35 cellular contexts compared by ENCODE assay signal in genomic region chr11:110736158-110736553, GRCh38. TPM values are rescaled to one million over a fixed set of nuclear protein-coding genes. Genes with fewer than 3 reads are reported as not detected.
"Had no signal": no experiment of that assay in that cellular context is flagged by ENCODE, and none has a peak within 500 bp of the region (broad histone marks: within the 10 kb centered on the region; RNA-seq: fewer than 3 reads in every experiment).

No MANE protein-coding gene starts in this region.

- H3K4me3 ChIP-seq: MG63 had no signal

- DNase-seq: Karpas-422, Kasumi-1, MG63, MM.1S, MV-4-11, NCI-H1048, NCI-H1092, NCI-H1092 treated with DMSO at 0.1 percent for 48 hours, NCI-H1105, NCI-H1105 treated with DMSO at 0.1 percent for 48 hours, NCI-H1417 treated with DMSO at 0.1 percent for 48 hours, NCI-H1436, NCI-H1436 treated with DMSO at 0.1 percent for 48 hours, NCI-H146, NCI-H1694, NCI-H1694 treated with DMSO at 0.1 percent for 48 hours, NCI-H187, NCI-H187 treated with DMSO at 0.1 percent for 48 hours, NCI-H1930, NCI-H2029, NCI-H2029 treated with DMSO at 0.1 percent for 48 hours, NCI-H2081, NCI-H2081 treated with DMSO at 0.1 percent for 48 hours, NCI-H2107, NCI-H2171, NCI-H2171 treated with DMSO at 0.1 percent for 48 hours, NCI-H2227 treated with DMSO at 0.1 percent for 48 hours, NCI-H226, NCI-H345, NCI-H446, NCI-H446 treated with DMSO at 0.1 percent for 48 hours, NCI-H510A, NCI-H524 had no signal

- H3K36me3 ChIP-seq: MG63 had no signal

- H3K9me3 ChIP-seq: MG63 had no signal

RNA-seq across cellular contexts. Expression of gene ARHGAP20, which starts 23.9 kb away (rescaled TPM):
- total RNA-seq: MCF 10A, NCI-H460 had no signal
